9 cellular contexts compared by ENCODE assay signal in genomic region chr2:176140130-176140519, GRCh38. TPM values are rescaled to one million over a fixed set of nuclear protein-coding genes. Genes with fewer than 3 reads are reported as not detected.
DNase-seq lines count a peak whose midpoint lies in the region; ATAC-seq and TF ChIP-seq lines count a peak whose summit lies in the region.
"Had no signal": no experiment of that assay in that cellular context is flagged by ENCODE, and none has a peak within 500 bp of the region (broad histone marks: within the 10 kb centered on the region; RNA-seq: fewer than 3 reads in every experiment).

No MANE protein-coding gene starts in this region.

- ATAC-seq in psoas muscle (peak in 3 of 4 donors; percentile 29 to 37 (median 34)), GM19467 (IDR thresholded peaks at IDR 0.05; ENCODE audit: unreplicated experiment) (no peak), HG03571 (IDR thresholded peaks at IDR 0.05; ENCODE audit: unreplicated experiment) (no peak)
- no peak for ATAC-seq in stimulated activated naive B cell treated with anti-CD40 and anti-IgM and Interleukin-4, amounts not matched to agents 10 μg/mL and 1 μg/mL and 100 μg/mL, for 72 hours (replicated peaks)
- ATAC-seq in activated CD8-positive, alpha-beta memory T cell treated with anti-CD3 and anti-CD28 coated beads, Interleukin-2, amount 10 ng/mL, durations not matched to agents 7 days and 5 days, result no peak

- no peaks in the 10 kb centered on the region for H3K79me2 ChIP-seq in MM.1S (ENCODE audit: low read length)

- H3K36me3 ChIP-seq in ES-I3 (ENCODE audit: insufficient read depth, low read length), result no peaks in the 10 kb centered on the region
- H3K36me3 ChIP-seq in MM.1S (replicated peaks; ENCODE audit: insufficient read depth, low read length), result no peaks in the 10 kb centered on the region
- H3K36me3 ChIP-seq in esophagus (ENCODE audit: control insufficient read depth in 2 of 2, insufficient read depth in 2 of 2, low read length in 1 of 2), result no peaks in the 10 kb centered on the region
- H3K36me3 ChIP-seq in psoas muscle (ENCODE audit: insufficient read depth in 1 of 2, low read depth in 1 of 2), result no peaks in the 10 kb centered on the region

- H3K27ac Mint-ChIP-seq in stimulated activated naive B cell treated with anti-CD40 and anti-IgM and Interleukin-4, amounts not matched to agents 10 μg/mL and 1 μg/mL and 100 μg/mL, for 72 hours, result no peak overlapping the region
- H3K27ac Mint-ChIP-seq in activated CD8-positive, alpha-beta memory T cell treated with anti-CD3 and anti-CD28 coated beads, Interleukin-2, amount 10 ng/mL, durations not matched to agents 7 days and 5 days, result no peak overlapping the region

- peaks cover 15 to 24% of the 10 kb centered on the region in 2 donors for H3K4me1 Mint-ChIP-seq in stimulated activated naive B cell treated with anti-CD40 and anti-IgM and Interleukin-4, amounts not matched to agents 10 μg/mL and 1 μg/mL and 100 μg/mL, for 72 hours
- peaks cover 15% of the 10 kb centered on the region for H3K4me1 Mint-ChIP-seq in activated CD8-positive, alpha-beta memory T cell treated with anti-CD3 and anti-CD28 coated beads, Interleukin-2, amount 10 ng/mL, durations not matched to agents 7 days and 5 days

- CTCF ChIA-PET in activated CD8-positive, alpha-beta memory T cell treated with anti-CD3 and anti-CD28 coated beads, Interleukin-2, amount 10 ng/mL, durations not matched to agents 7 days and 5 days (lab: Charles Lee), result interaction anchor here (0.6 to 3.9 kb wide), 29 partner anchors 9 to 1021 kb away, joined by 3 to 50 read pairs (median 4); partner anchors contain the start of gene HOXD4

- H3F3A ChIP-seq in MM.1S (ENCODE audit: insufficient read depth, low read length), result no peaks in the 10 kb centered on the region

- 0 out of 2 replicates have a peak, but pooled peaks cover 3% of the 10 kb centered on the region for H3K27me3 ChIP-seq in MM.1S (replicated peaks; ENCODE audit: insufficient read depth, low read length)
- peaks cover 0 to 23% of the 10 kb centered on the region in 2 donors for H3K27me3 ChIP-seq in esophagus (ENCODE audit: control insufficient read depth in 1 of 2, insufficient read depth in 2 of 2, low read length in 2 of 2)
- H3K27me3 ChIP-seq in psoas muscle (ENCODE audit: insufficient read depth in 3 of 3, low read length in 2 of 3), result no peaks in the 10 kb centered on the region

- intact Hi-C loops in psoas muscle (cut with DNase I), result loop anchor here (1.0 to 5.0 kb wide), 6 partner anchors 132 to 497 kb away; no protein-coding TSS in a partner anchor

- H3K4me2 ChIP-seq in MM.1S (ENCODE audit: low read depth, low read length), result peak overlapping the region; percentile 57

- H4K20me1 ChIP-seq in MM.1S (ENCODE audit: insufficient read depth, low read length), result no peaks in the 10 kb centered on the region

- WGBS in esophagus, 2 donors, result 20 to 21% methylated on average over 13 of the region's 13 CpGs
- 18 to 28% (median 22%) methylated on average over 13 of the region's 13 CpGs for WGBS in psoas muscle, 3 donors

- DNase-seq in MM.1S (no peak), psoas muscle (no peak)
- DNase-seq in stimulated activated naive B cell treated with anti-CD40 and anti-IgM and Interleukin-4, amounts not matched to agents 10 μg/mL and 1 μg/mL and 100 μg/mL, for 72 hours, result no peak
- no peak for DNase-seq in activated CD8-positive, alpha-beta memory T cell treated with anti-CD3 and anti-CD28 coated beads, Interleukin-2, amount 10 ng/mL, durations not matched to agents 7 days and 5 days

- no peaks in the 10 kb centered on the region for H3K9me2 ChIP-seq in MM.1S (replicated peaks; ENCODE audit: insufficient read depth, low read length)

- H3K9me3 Mint-ChIP-seq in stimulated activated naive B cell treated with anti-CD40 and anti-IgM and Interleukin-4, amounts not matched to agents 10 μg/mL and 1 μg/mL and 100 μg/mL, for 72 hours, result peaks cover 4% of the 10 kb centered on the region in 2 donors
- H3K9me3 Mint-ChIP-seq in activated CD8-positive, alpha-beta memory T cell treated with anti-CD3 and anti-CD28 coated beads, Interleukin-2, amount 10 ng/mL, durations not matched to agents 7 days and 5 days (ENCODE audit: low read depth), result no peaks in the 10 kb centered on the region

- TF ChIP-seq CTCF in MM.1S (IDR thresholded peaks at IDR 0.05; ENCODE audit: low read length) (no peak), psoas muscle (IDR thresholded peaks at IDR 0.05) (no peak)

- H3K4me1 ChIP-seq in ES-I3 (ENCODE audit: insufficient read depth, low read length) (no peaks in the 10 kb centered on the region), MM.1S (ENCODE audit: low read length) (peaks cover 13% of the 10 kb centered on the region), esophagus (ENCODE audit: control insufficient read depth in 2 of 2, insufficient read depth in 2 of 2, low read length in 1 of 2) (peaks cover 2 to 6% of the 10 kb centered on the region in 2 donors), psoas muscle (peaks cover 17% of the 10 kb centered on the region)

- peak overlapping the region; percentile 88 for H2AFZ ChIP-seq in MM.1S (ENCODE audit: low read length)

- H3K27ac ChIP-seq in MM.1S (ENCODE audit: low read length), result no peak overlapping the region
- H3K27ac ChIP-seq in esophagus (ENCODE audit: low read depth in 2 of 2, low read length in 1 of 2), result no peak overlapping the region
- peak overlapping the region; percentile 93 for H3K27ac ChIP-seq in psoas muscle

- peaks cover 3 to 8% of the 10 kb centered on the region in 2 donors for H3K36me3 Mint-ChIP-seq in stimulated activated naive B cell treated with anti-CD40 and anti-IgM and Interleukin-4, amounts not matched to agents 10 μg/mL and 1 μg/mL and 100 μg/mL, for 72 hours
- H3K36me3 Mint-ChIP-seq in activated CD8-positive, alpha-beta memory T cell treated with anti-CD3 and anti-CD28 coated beads, Interleukin-2, amount 10 ng/mL, durations not matched to agents 7 days and 5 days, result peaks cover 2% of the 10 kb centered on the region

- peak overlapping the region in 1 of 2 donors; percentile 48 for H3K4me3 Mint-ChIP-seq in stimulated activated naive B cell treated with anti-CD40 and anti-IgM and Interleukin-4, amounts not matched to agents 10 μg/mL and 1 μg/mL and 100 μg/mL, for 72 hours
- H3K4me3 Mint-ChIP-seq in activated CD8-positive, alpha-beta memory T cell treated with anti-CD3 and anti-CD28 coated beads, Interleukin-2, amount 10 ng/mL, durations not matched to agents 7 days and 5 days, result no peak overlapping the region

- H3K9ac ChIP-seq in ES-I3 (ENCODE audit: low read depth, low read length) (peak overlapping the region; percentile 60; the same call in 1 of the 2 replicates), MM.1S (ENCODE audit: low read length) (peak overlapping the region; percentile 52; the same call in 1 of the 2 replicates)

- H3K4me3 ChIP-seq in MM.1S (ENCODE audit: low read length) (peak overlapping the region; percentile 74), esophagus (ENCODE audit: low read depth in 1 of 2, low read length in 2 of 2) (peak overlapping the region; percentile 37 to 52), psoas muscle (peak overlapping the region; percentile 89)

- H3K9me3 ChIP-seq in ES-I3 (ENCODE audit: control insufficient read depth, insufficient read depth, low read length) (no peaks in the 10 kb centered on the region; the same call in 1 of the 2 replicates), MM.1S (replicated peaks; ENCODE audit: insufficient read depth, low read length) (no peaks in the 10 kb centered on the region), esophagus (ENCODE audit: control insufficient read depth in 2 of 2, insufficient read depth in 1 of 2, low read depth in 1 of 2, low read length in 1 of 2) (peaks cover 0 to 2% of the 10 kb centered on the region in 2 donors), psoas muscle (no peaks in the 10 kb centered on the region)

- peaks cover 60 to 91% of the 10 kb centered on the region in 2 donors for H3K27me3 Mint-ChIP-seq in stimulated activated naive B cell treated with anti-CD40 and anti-IgM and Interleukin-4, amounts not matched to agents 10 μg/mL and 1 μg/mL and 100 μg/mL, for 72 hours
- peaks cover 86% of the 10 kb centered on the region for H3K27me3 Mint-ChIP-seq in activated CD8-positive, alpha-beta memory T cell treated with anti-CD3 and anti-CD28 coated beads, Interleukin-2, amount 10 ng/mL, durations not matched to agents 7 days and 5 days

RNA-seq across cellular contexts. Expression of gene HOXD8, which starts 10.6 kb away (rescaled TPM):
- polyA plus RNA-seq in esophagus (1 to 10 TPM; 1.0 to 1.3 TPM), psoas muscle (10 to 100 TPM in 2 of 3 donors, 1 to 10 TPM in 1; 8.2 to 52.5 (median 12.9) TPM)
- 10 to 100 TPM in 2 of 4 donors, 1 to 10 TPM in 2; 3.3 to 15.9 (median 9.1) TPM for total RNA-seq in psoas muscle
- not detected for total RNA-seq in activated CD8-positive, alpha-beta memory T cell treated with anti-CD3 and anti-CD28 coated beads, Interleukin-2, amount 10 ng/mL, durations not matched to agents 7 days and 5 days

RNA-seq across cellular contexts. Expression of gene HOXD4, which starts 11.2 kb away (rescaled TPM):
- polyA plus RNA-seq in esophagus (1 to 10 TPM in 1 of 2 donors, under 1 TPM in 1; 0.61 to 1.0 TPM), psoas muscle (1 to 10 TPM; 1.1 to 1.4 (median 1.2) TPM)
- 1 to 10 TPM in 3 of 4 donors, under 1 TPM in 1; 0.26 to 4.1 (median 1.4) TPM for total RNA-seq in psoas muscle
- not detected for total RNA-seq in activated CD8-positive, alpha-beta memory T cell treated with anti-CD3 and anti-CD28 coated beads, Interleukin-2, amount 10 ng/mL, durations not matched to agents 7 days and 5 days
- total RNA-seq: myocyte had no signal

RNA-seq across cellular contexts. Expression of gene HOXD3, which starts 17.0 kb away (rescaled TPM):
- polyA plus RNA-seq in esophagus (under 1 TPM; 0.35 to 0.77 TPM), psoas muscle (1 to 10 TPM in 2 of 3 donors, under 1 TPM in 1; 0.64 to 1.9 (median 1.1) TPM)
- total RNA-seq in psoas muscle, result 1 to 10 TPM in 2 of 4 donors, under 1 TPM in 2; 0.71 to 3.8 (median 1.3) TPM
- not detected for total RNA-seq in activated CD8-positive, alpha-beta memory T cell treated with anti-CD3 and anti-CD28 coated beads, Interleukin-2, amount 10 ng/mL, durations not matched to agents 7 days and 5 days
- total RNA-seq: myocyte had no signal

RNA-seq across cellular contexts. Expression of gene HOXD9, which starts 17.6 kb away (rescaled TPM):
- polyA plus RNA-seq in esophagus, result 1 to 10 TPM in 1 of 2 donors, under 1 TPM in 1; 0.99 to 2.4 TPM
- total RNA-seq in psoas muscle, result 1 to 10 TPM in 2 of 4 donors, under 1 TPM in 2; 0.43 to 4.4 (median 2.4) TPM
- 1 to 10 TPM; 1.4 to 4.1 (median 1.7) TPM for polyA plus RNA-seq in psoas muscle
- not detected for total RNA-seq in activated CD8-positive, alpha-beta memory T cell treated with anti-CD3 and anti-CD28 coated beads, Interleukin-2, amount 10 ng/mL, durations not matched to agents 7 days and 5 days

RNA-seq across cellular contexts. Expression of gene HOXD10, which starts 23.5 kb away (rescaled TPM):
- polyA plus RNA-seq in esophagus (under 1 TPM; 0.18 to 0.31 TPM), psoas muscle (under 1 TPM in 2 of 3 donors, not detected in 1; 0.03 to 0.04 TPM)
- total RNA-seq in psoas muscle, result not detected
- total RNA-seq in activated CD8-positive, alpha-beta memory T cell treated with anti-CD3 and anti-CD28 coated beads, Interleukin-2, amount 10 ng/mL, durations not matched to agents 7 days and 5 days, result not detected
- total RNA-seq: myocyte had no signal

Comparison
In these comparisons a context has a peak if more than half of its experiments do, and no peak if none do; other contexts are left out.
1. ATAC-seq: peak in psoas muscle (3 of 4); none in GM19467 (single experiment), stimulated activated naive B cell treated with anti-CD40 and anti-IgM and Interleukin-4, amounts not matched to agents 10 μg/mL and 1 μg/mL and 100 μg/mL, for 72 hours (0 of 2), HG03571 (single experiment) and activated CD8-positive, alpha-beta memory T cell treated with anti-CD3 and anti-CD28 coated beads, Interleukin-2, amount 10 ng/mL, durations not matched to agents 7 days and 5 days (single experiment).
2. Peak in every context shown above with its lines, with median percentiles within 50 percentile points of each other: H3K4me3 ChIP-seq.